Comparison of ENCODE assay signal across 7 cellular contexts in the genomic region with DNA sequence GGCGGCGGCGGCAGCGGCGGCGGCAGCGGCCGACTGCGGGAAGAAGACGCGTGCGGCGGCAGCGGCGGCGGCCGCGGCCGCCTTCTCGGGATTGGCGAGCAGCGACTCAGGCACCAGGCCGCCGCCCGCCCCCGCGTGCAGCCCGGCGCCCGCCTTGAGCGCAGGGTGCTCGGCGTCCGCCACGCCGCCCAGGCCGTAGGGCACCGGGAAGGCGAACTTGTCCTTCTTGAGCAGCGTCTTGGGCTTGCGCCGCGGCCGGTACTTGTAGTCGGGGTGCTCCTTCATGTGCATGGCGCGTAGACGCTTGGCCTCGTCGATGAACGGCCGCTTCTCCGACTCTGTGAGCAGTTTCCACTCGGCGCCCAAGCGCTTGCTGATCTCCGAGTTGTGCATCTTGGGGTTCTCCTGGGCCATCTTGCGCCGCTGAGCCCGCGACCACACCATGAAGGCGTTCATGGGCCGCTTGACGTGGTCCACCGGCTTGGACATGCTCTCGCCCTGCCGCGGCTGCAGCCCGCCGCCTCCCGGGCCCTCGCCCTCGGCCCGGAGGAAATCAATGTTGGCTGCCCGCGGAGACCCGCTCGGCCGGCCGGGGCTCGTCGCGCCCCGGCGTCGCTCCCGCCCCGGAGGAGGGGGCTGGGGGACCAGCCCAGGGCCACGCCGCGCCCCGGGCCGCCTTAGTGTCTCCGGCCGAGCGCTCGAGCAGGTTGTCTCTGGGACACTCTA. TPM values are rescaled to one million over a fixed set of nuclear protein-coding genes. Genes with fewer than 3 reads are reported as not detected.
DNase-seq lines count a peak whose midpoint lies in the region; ATAC-seq and TF ChIP-seq lines count a peak whose summit lies in the region.

No MANE protein-coding gene starts in this region.

- H3K36me3 Mint-ChIP-seq in T-cell, result peaks cover 3% of the 10 kb centered on the region

- H2AFZ ChIP-seq in GM23248, result no peak overlapping the region

- POLR2A ChIA-PET in T-cell (lab: Charles Lee), result no interaction called here

- CTCF ChIA-PET in T-cell (lab: Charles Lee), result no interaction called here

- ATAC-seq in GM18505 (IDR thresholded peaks at IDR 0.05; ENCODE audit: unreplicated experiment) (peak; percentile 24), T-cell (replicated peaks in 1 of 4) (peak in 2 of 4 experiments; percentile 28 to 29), foreskin keratinocyte (peak; percentile 50)
- ATAC-seq in stimulated activated naive CD8-positive, alpha-beta T cell treated with anti-CD3 and anti-CD28 coated beads, Interleukin-15, amount 100 ng/mL, for 72 hours, result peak; percentile 12

- H3K27me3 ChIP-seq in GM23248 (replicated peaks; ENCODE audit: insufficient read depth) (peaks cover 84% of the 10 kb centered on the region), foreskin keratinocyte (peaks cover 97% of the 10 kb centered on the region)

- no peak overlapping the region for H3K9ac ChIP-seq in GM23248

- TF ChIP-seq CTCF in foreskin keratinocyte (conservative IDR thresholded peaks at IDR 0.05), result no peak

- H3K4me1 ChIP-seq in GM23248 (ENCODE audit: insufficient read depth) (no peaks in the 10 kb centered on the region), foreskin keratinocyte (no peaks in the 10 kb centered on the region)

- H3K27me3 Mint-ChIP-seq in T-cell, result peaks cover 65 to 72% of the 10 kb centered on the region in 2 donors
- peaks cover 91% of the 10 kb centered on the region for H3K27me3 Mint-ChIP-seq in stimulated activated naive CD8-positive, alpha-beta T cell treated with anti-CD3 and anti-CD28 coated beads, Interleukin-15, amount 100 ng/mL, for 72 hours

- DNase-seq in GM23248, result peak; percentile 39
- no peak for DNase-seq in T-cell
- DNase-seq in foreskin keratinocyte, result peak in 1 of 2 donors; percentile 46
- peak; percentile 28 to 39 for DNase-seq in stimulated activated naive CD8-positive, alpha-beta T cell treated with anti-CD3 and anti-CD28 coated beads, Interleukin-15, amount 100 ng/mL, for 72 hours
- DNase-seq in cerebellar cortex (ENCODE audit: low spot score), result no peak
- DNase-seq in NCI-H774 (lab: John Stamatoyannopoulos, UW), result no peak

- no peak overlapping the region for H3K4me2 ChIP-seq in GM23248 (ENCODE audit: unreplicated experiment)

- H3K4me3 ChIP-seq in GM23248, result 0 out of 2 replicates have a peak overlapping the region, but pooled peaks have one; percentile 10

- WGBS in GM23248 (ENCODE audit: low coverage in 1 of 2, low lambda C conversion rate in 2 of 2, missing lambda C conversion rate in 2 of 2), 2 experiments, result 2 to 3% methylated on average over 77 to 82 of the region's 97 CpGs

- no peaks in the 10 kb centered on the region for H3K36me3 ChIP-seq in GM23248 (ENCODE audit: low read depth)

- H4K20me1 ChIP-seq in GM23248 (ENCODE audit: insufficient read depth), result no peaks in the 10 kb centered on the region

- H3K9me2 ChIP-seq in GM23248 (ENCODE audit: insufficient read depth), result no peaks in the 10 kb centered on the region

- no peaks in the 10 kb centered on the region for H3K9me3 ChIP-seq in GM23248 (ENCODE audit: low read depth)

- H3K27ac ChIP-seq in GM23248, result no peak overlapping the region
- H3K27ac ChIP-seq in foreskin keratinocyte, result no peak overlapping the region

- no peaks in the 10 kb centered on the region for H3K79me2 ChIP-seq in GM23248 (ENCODE audit: insufficient read depth)

- H3K4me3 Mint-ChIP-seq in T-cell, result peak overlapping the region; percentile 31 to 60 (median 43)
- H3K4me3 Mint-ChIP-seq in stimulated activated naive CD8-positive, alpha-beta T cell treated with anti-CD3 and anti-CD28 coated beads, Interleukin-15, amount 100 ng/mL, for 72 hours, result peak overlapping the region; percentile 75 to 79

- in situ Hi-C loops in GM23248 (cut with MboI), result no loop called here

- no peak overlapping the region for H3K27ac Mint-ChIP-seq in T-cell
- no peak overlapping the region for H3K27ac Mint-ChIP-seq in stimulated activated naive CD8-positive, alpha-beta T cell treated with anti-CD3 and anti-CD28 coated beads, Interleukin-15, amount 100 ng/mL, for 72 hours

- H3K9me3 Mint-ChIP-seq in T-cell, result no peaks in the 10 kb centered on the region
- no peaks in the 10 kb centered on the region for H3K9me3 Mint-ChIP-seq in stimulated activated naive CD8-positive, alpha-beta T cell treated with anti-CD3 and anti-CD28 coated beads, Interleukin-15, amount 100 ng/mL, for 72 hours

- no peaks in the 10 kb centered on the region for H3F3A ChIP-seq in GM23248 (ENCODE audit: insufficient read depth)

- TF ChIP-seq POLR2A in GM18505 (IDR thresholded peaks at IDR 0.05; ENCODE audit: borderline replicate concordance, extremely low read depth, insufficient read depth, insufficient read length), result no peak

- H3K4me1 Mint-ChIP-seq in T-cell, result peaks cover 11 to 33% (median 29%) of the 10 kb centered on the region in 3 donors
- H3K4me1 Mint-ChIP-seq in stimulated activated naive CD8-positive, alpha-beta T cell treated with anti-CD3 and anti-CD28 coated beads, Interleukin-15, amount 100 ng/mL, for 72 hours, result peaks cover 37% of the 10 kb centered on the region

RNA-seq across cellular contexts. Expression of gene SOX21, which starts 0.6 kb away (rescaled TPM):
- not detected in 2 replicates for total RNA-seq in GM23248 (2014; rRNA removed; shearing (Covaris generic))
- polyA plus RNA-seq in GM23248 (2016; fragmentation: Nextera tagmentation; extraction: Ambion mirVana) (not detected in 2 replicates), foreskin keratinocyte (not detected in 2 replicates)
- total RNA-seq in T-cell (not detected), foreskin keratinocyte (not detected in 2 replicates)

Comparison
In these comparisons a context has a peak if more than half of its experiments do, and no peak if none do; other contexts are left out.
1. DNase-seq: peak in GM23248 (single experiment) and stimulated activated naive CD8-positive, alpha-beta T cell treated with anti-CD3 and anti-CD28 coated beads, Interleukin-15, amount 100 ng/mL, for 72 hours (2 of 2); none in T-cell (0 of 34), cerebellar cortex (single experiment) and NCI-H774 (single experiment).